7 cellular contexts compared by ENCODE assay signal in the genomic region with DNA sequence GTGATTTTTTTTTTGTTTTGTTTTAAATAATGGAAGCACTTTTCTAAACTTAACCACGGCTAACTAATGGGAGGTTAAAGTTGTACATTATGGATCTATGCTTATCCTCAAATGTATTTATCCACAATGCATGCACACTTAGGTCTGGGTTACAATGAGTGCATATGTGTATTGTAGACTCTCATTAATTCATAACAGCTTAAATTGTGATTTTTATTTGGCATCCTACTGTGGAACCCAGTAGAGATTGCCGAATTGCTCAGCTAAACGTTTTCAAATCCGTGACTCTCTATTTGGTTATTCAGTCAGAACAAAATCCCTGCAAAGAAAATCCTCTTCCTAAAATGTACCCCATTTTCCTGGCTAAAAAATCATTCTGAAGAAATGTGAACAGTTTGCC.
"Had no signal": no experiment of that assay in that cellular context is flagged by ENCODE, and none has a peak within 500 bp of the region (broad histone marks: within the 10 kb centered on the region; RNA-seq: fewer than 3 reads in every experiment).

No MANE protein-coding gene starts in this region.

- H3K4me3 ChIP-seq: GM23338 had no signal

- H3K9ac ChIP-seq: KMS-11 had no signal

- H3K4me2 ChIP-seq: GM23338, KMS-11 had no signal

- H3K27ac ChIP-seq: HL-60, KMS-11 had no signal

- ATAC-seq: GM23338, HepG2 had no signal

- DNase-seq: H9, HCEC 1CT, KBM-7 had no signal

- H2AFZ ChIP-seq: GM23338 had no signal
